ENCODE assay signal across 8 cellular contexts in the genomic region with DNA sequence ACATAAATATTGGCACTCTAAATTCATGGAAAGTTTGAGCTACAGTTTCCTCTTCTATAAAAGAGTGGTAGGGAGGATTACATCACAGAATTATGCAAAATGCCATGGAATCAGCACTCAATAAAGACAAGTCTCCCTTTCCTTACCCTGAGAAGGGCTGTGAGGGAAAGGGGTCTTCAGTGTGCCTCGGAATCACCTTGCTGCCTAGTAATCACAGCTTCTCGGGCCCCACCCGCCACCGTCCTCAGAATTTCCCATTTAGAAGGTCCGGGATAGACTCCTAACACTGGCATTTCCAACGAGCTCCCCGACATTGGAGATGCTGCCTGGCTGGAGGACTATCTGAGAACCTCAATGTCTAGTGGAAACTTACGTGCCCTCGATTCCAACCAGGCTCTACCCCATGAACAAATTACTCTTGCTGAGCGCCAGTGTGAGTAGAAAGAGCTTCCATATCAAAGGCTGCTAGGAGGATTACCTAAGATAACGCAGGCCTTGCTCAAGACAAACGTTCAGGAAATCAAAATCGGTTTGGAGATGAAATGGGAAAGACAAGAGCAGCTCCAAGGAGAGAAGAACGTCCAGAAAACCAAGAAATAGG.
DNase-seq lines count a peak whose midpoint lies in the region; ATAC-seq and TF ChIP-seq lines count a peak whose summit lies in the region.

No MANE protein-coding gene starts in this region.

- peak overlapping the region; percentile 99 for H3K27ac ChIP-seq in muscle layer of duodenum (ENCODE audit: low read length)

- H3K27me3 ChIP-seq in muscle layer of duodenum (ENCODE audit: low read depth, low read length) = no peaks in the 10 kb centered on the region

- DNase-seq in NCI-H748 (lab: John Stamatoyannopoulos, UW; ENCODE audit: unreplicated experiment) = peak; percentile 31
- DNase-seq in NCI-H748 treated with DMSO at 0.1 percent for 48 hours (lab: John Stamatoyannopoulos, UW) = no peak
- peak; percentile 51 for DNase-seq in RKO (ENCODE audit: low spot score)
- DNase-seq in cardiac fibroblast (ENCODE audit: low read depth in 2 of 2) = peak; percentile 25 to 34
- DNase-seq in activated gamma-delta T cell treated with Interleukin-2 at 50 U/mL for 16 hours = no peak
- no peak for DNase-seq in posterior vena cava (ENCODE audit: low spot score)

- TF ChIP-seq CTCF in cardiac fibroblast (IDR thresholded peaks at IDR 0.05; ENCODE audit: low read depth, low read length) = no peak

- intact Hi-C loops in posterior vena cava (cut with DNase I) = loop anchor here (5.0 to 10.0 kb wide), 4 partner anchors 74 to 217 kb away; partner anchors contain the start of gene CHD2 (in 2 of the 2)

- H3K9me3 ChIP-seq in muscle layer of duodenum (ENCODE audit: control insufficient read depth in 1 of 2, low read length in 2 of 2) = no peaks in the 10 kb centered on the region

- peaks cover 0 to 11% of the 10 kb centered on the region in 2 donors for H3K36me3 ChIP-seq in muscle layer of duodenum (ENCODE audit: control insufficient read depth in 1 of 2, insufficient read depth in 2 of 2, low read length in 2 of 2)

- ATAC-seq in GM19035 (IDR thresholded peaks at IDR 0.05; ENCODE audit: unreplicated experiment) = no peak

- H3K4me3 ChIP-seq in cardiac fibroblast (replicated peaks in 1 of 2; ENCODE audit: low read depth in 2 of 2, low read length in 2 of 2) (no peak overlapping the region), muscle layer of duodenum (ENCODE audit: low read depth in 1 of 2, low read length in 2 of 2) (peak overlapping the region; percentile 61 to 68)

- H3K4me1 ChIP-seq in muscle layer of duodenum (ENCODE audit: control insufficient read depth in 1 of 2, insufficient read depth in 2 of 2, low read length in 2 of 2) = peaks cover 7 to 14% of the 10 kb centered on the region in 2 donors

Comparison
In these comparisons a context has a peak if more than half of its experiments do, and no peak if none do; other contexts are left out.
1. DNase-seq: peak in NCI-H748 (single experiment), RKO (single experiment) and cardiac fibroblast (2 of 2); none in NCI-H748 treated with DMSO at 0.1 percent for 48 hours (single experiment), activated gamma-delta T cell treated with Interleukin-2 at 50 U/mL for 16 hours (single experiment) and posterior vena cava (single experiment).
2. H3K4me3 ChIP-seq: peak in muscle layer of duodenum (2 of 2); none in cardiac fibroblast (0 of 2).